ENCODE assay signal across 16 cellular contexts in genomic region chr2:241680044-241680443, GRCh38. TPM values are rescaled to one million over a fixed set of nuclear protein-coding genes. Genes with fewer than 3 reads are reported as not detected.
DNase-seq lines count a peak whose midpoint lies in the region; TF ChIP-seq lines count a peak whose summit lies in the region.
"Had no signal": no experiment of that assay in that cellular context is flagged by ENCODE, and none has a peak within 500 bp of the region (broad histone marks: within the 10 kb centered on the region; RNA-seq: fewer than 3 reads in every experiment).

No MANE protein-coding gene starts in this region.

- DNase-seq in RWPE1 (ENCODE audit: low spot score) (no peak), hepatocyte (ENCODE audit: low spot score) (no peak), OCI-M1 (lab: John Stamatoyannopoulos, UW) (no peak), AG08395 (ENCODE audit: low spot score) (no peak), posterior vena cava (ENCODE audit: low spot score) (no peak)
- DNase-seq: GF-D8, NCI-H1105, NCI-H1694, NCI-H2081 treated with DMSO at 0.1 percent for 48 hours, NCI-H510A, NCI-H748 treated with DMSO at 0.1 percent for 48 hours, SHP77 treated with DMSO at 0.1 percent for 48 hours had no signal

- POLR2A ChIA-PET in RWPE1 (lab: Yijun Ruan, JAX; ENCODE audit: low non-redundant PET), result interaction anchor here (0.6 kb wide), 1 partner anchor 189 kb away, joined by 7 read pairs; the partner anchor contains the start of gene RTP5

- H3K4me1 ChIP-seq in ACC112 (ENCODE audit: control insufficient read depth, insufficient read depth, low read length, unreplicated experiment) (peaks cover 17% of the 10 kb centered on the region), hepatocyte (ENCODE audit: insufficient read depth) (no peaks in the 10 kb centered on the region), skeletal muscle satellite cell (ENCODE audit: control insufficient read depth, insufficient read depth, low read length) (peaks cover 26% of the 10 kb centered on the region)

- H2AFZ ChIP-seq in ACC112 (ENCODE audit: low read length, unreplicated experiment) (no peak overlapping the region), hepatocyte (no peak overlapping the region)

- H3K4me3 ChIP-seq in ACC112 (ENCODE audit: low read depth, low read length) (no peak overlapping the region), hepatocyte (no peak overlapping the region), skeletal muscle satellite cell (ENCODE audit: low read length) (no peak overlapping the region)
- H3K4me3 ChIP-seq: BLaER1, K562 had no signal

- peak overlapping the region; percentile 15 for H3K9ac ChIP-seq in skeletal muscle satellite cell (ENCODE audit: low read depth, low read length)
- H3K9ac ChIP-seq: BLaER1 had no signal

- H3K4me2 ChIP-seq in hepatocyte, result no peak overlapping the region
- peak overlapping the region; percentile 59 for H3K4me2 ChIP-seq in skeletal muscle satellite cell (ENCODE audit: low read length)
- H3K4me2 ChIP-seq: BLaER1 had no signal

- no peaks in the 10 kb centered on the region for H4K20me1 ChIP-seq in hepatocyte (ENCODE audit: insufficient read depth, poor library complexity, severe bottlenecking)

- peaks cover 23% of the 10 kb centered on the region; the same call in 1 of the 2 replicates for H3K36me3 ChIP-seq in ACC112 (ENCODE audit: insufficient read depth, low read length)
- no peaks in the 10 kb centered on the region for H3K36me3 ChIP-seq in hepatocyte (replicated peaks; ENCODE audit: insufficient read depth, low read depth)
- peaks cover 77% of the 10 kb centered on the region for H3K36me3 ChIP-seq in skeletal muscle satellite cell (ENCODE audit: insufficient read depth, low read length)

- H3K9me3 ChIP-seq in hepatocyte (ENCODE audit: low read depth), result no peaks in the 10 kb centered on the region
- no peaks in the 10 kb centered on the region for H3K9me3 ChIP-seq in skeletal muscle satellite cell (replicated peaks; ENCODE audit: low read length)
- H3K9me3 ChIP-seq: BLaER1 had no signal

- H3K79me2 ChIP-seq in ACC112 (ENCODE audit: control insufficient read depth, insufficient read depth, low read length, unreplicated experiment), result peaks cover 29% of the 10 kb centered on the region
- H3K79me2 ChIP-seq in hepatocyte, result peaks cover 13% of the 10 kb centered on the region

- H3K9me2 ChIP-seq in hepatocyte (replicated peaks; ENCODE audit: insufficient read depth), result no peaks in the 10 kb centered on the region

- no peak for TF ChIP-seq CTCF in RWPE1 (conservative IDR thresholded peaks at IDR 0.05; ENCODE audit: low read depth)
- no peak for TF ChIP-seq CTCF in hepatocyte (IDR thresholded peaks at IDR 0.05; ENCODE audit: poor library complexity)

- 96% methylated on average over 12 of the region's 12 CpGs for WGBS in hepatocyte (ENCODE audit: low lambda C conversion rate, missing lambda C conversion rate)

- intact Hi-C loops in posterior vena cava (cut with DNase I), result no loop called here

- H3K27me3 ChIP-seq in ACC112 (ENCODE audit: insufficient read depth, low read length), result no peaks in the 10 kb centered on the region
- H3K27me3 ChIP-seq in hepatocyte, result no peaks in the 10 kb centered on the region
- no peaks in the 10 kb centered on the region for H3K27me3 ChIP-seq in skeletal muscle satellite cell (ENCODE audit: control insufficient read depth, insufficient read depth, low read length)
- H3K27me3 ChIP-seq: BLaER1 had no signal

- CTCF ChIA-PET in RWPE1 (lab: Yijun Ruan, JAX), result no interaction called here

- H3K27ac ChIP-seq in ACC112 (ENCODE audit: low read depth, low read length) (peak overlapping the region; percentile 72), RWPE1 (peak overlapping the region; percentile 66), hepatocyte (peak overlapping the region; percentile 69)
- H3K27ac ChIP-seq: BLaER1 had no signal

RNA-seq across cellular contexts. Expression of gene DTYMK, which starts 6.6 kb away (rescaled TPM):
- total RNA-seq in hepatocyte (18.9 and 20.7 TPM in 2 replicates), posterior vena cava (10 to 100 TPM; 12.8 to 14.8 TPM)
- 52.3 and 55.5 TPM in 2 replicates for polyA plus RNA-seq in hepatocyte
- total RNA-seq in skeletal muscle satellite cell (2012; rRNA removed), result 33.5 and 38.9 TPM in 2 replicates

RNA-seq across cellular contexts. Expression of gene ING5, which starts 21.8 kb away (rescaled TPM):
- 17.5 and 33.4 TPM in 2 replicates for total RNA-seq in hepatocyte
- polyA plus RNA-seq in hepatocyte, result 27.6 and 28.9 TPM in 2 replicates
- total RNA-seq in skeletal muscle satellite cell (2012; rRNA removed), result 12.7 and 29.4 TPM in 2 replicates
- total RNA-seq in posterior vena cava, result 10 to 100 TPM; 17.5 to 18.6 TPM

RNA-seq across cellular contexts. Expression of gene ATG4B, which starts 42.6 kb away (rescaled TPM):
- total RNA-seq in hepatocyte, result 61.0 and 61.3 TPM in 2 replicates
- polyA plus RNA-seq in hepatocyte, result 108 and 126 TPM in 2 replicates
- total RNA-seq in skeletal muscle satellite cell (2012; rRNA removed), result 46.4 and 53.7 TPM in 2 replicates
- 10 to 100 TPM; 43.7 to 52.1 TPM for total RNA-seq in posterior vena cava

RNA-seq across cellular contexts. Expression of gene THAP4, which starts 43.1 kb away (rescaled TPM):
- 33.5 and 43.2 TPM in 2 replicates for total RNA-seq in hepatocyte
- polyA plus RNA-seq in hepatocyte, result 58.1 and 59.8 TPM in 2 replicates
- total RNA-seq in skeletal muscle satellite cell (2012; rRNA removed), result 50.5 and 60.6 TPM in 2 replicates
- 10 to 100 TPM; 31.2 to 32.1 TPM for total RNA-seq in posterior vena cava

RNA-seq across cellular contexts. Expression of gene D2HGDH, which starts 54.4 kb away (rescaled TPM):
- total RNA-seq in hepatocyte, result 12.9 TPM in 2 replicates
- polyA plus RNA-seq in hepatocyte, result 41.2 and 54.8 TPM in 2 replicates
- 13.1 and 15.7 TPM in 2 replicates for total RNA-seq in skeletal muscle satellite cell (2012; rRNA removed)
- total RNA-seq in posterior vena cava, result 10 to 100 TPM; 12.4 to 18.8 TPM
